Comparison of ENCODE assay signal across 9 cellular contexts in the genomic region with DNA sequence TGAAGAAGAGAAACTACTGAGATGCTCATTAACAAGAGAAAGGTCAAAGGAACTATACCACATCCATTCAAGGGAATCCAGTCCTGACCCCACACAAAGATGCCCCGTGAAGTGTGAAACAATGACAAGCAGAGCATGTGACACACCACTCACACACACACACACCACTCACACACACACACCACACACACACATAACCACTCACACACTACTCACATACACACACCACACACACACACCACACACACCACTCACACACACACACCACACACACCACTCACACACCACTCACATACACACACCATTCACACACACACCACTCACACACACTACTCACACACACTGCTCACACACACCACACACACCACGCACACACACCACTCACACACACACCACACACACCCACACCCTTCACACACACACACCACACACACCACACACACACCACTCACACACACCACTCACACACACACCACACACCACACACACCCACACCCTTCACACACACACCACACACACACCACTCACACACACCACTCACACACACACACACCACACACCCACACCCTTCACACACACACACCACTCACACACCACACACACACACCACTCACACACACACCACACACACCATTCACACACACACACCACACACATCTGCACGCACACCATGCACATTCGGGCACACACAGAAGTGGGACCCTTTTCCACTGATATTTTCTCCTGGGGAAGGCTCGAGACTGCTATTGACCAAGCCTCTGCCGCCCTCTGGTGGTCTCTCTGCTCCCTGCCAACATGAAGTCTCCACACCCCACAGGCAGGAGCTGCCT. TPM values are rescaled to one million over a fixed set of nuclear protein-coding genes. Genes with fewer than 3 reads are reported as not detected.
DNase-seq lines count a peak whose midpoint lies in the region; ATAC-seq, FAIRE-seq and TF ChIP-seq lines count a peak whose summit lies in the region.
"Had no signal": no experiment of that assay in that cellular context is flagged by ENCODE, and none has a peak within 500 bp of the region (broad histone marks: within the 10 kb centered on the region; RNA-seq: fewer than 3 reads in every experiment).

No MANE protein-coding gene starts in this region.

- FAIRE-seq in keratinocyte (lab: Jason Lieb, UNC): peak; percentile 78

- H3K9me3 Mint-ChIP-seq in activated B cell treated with CpG ODN at 0.5 μM for 24 hours: peaks cover 7% of the 10 kb centered on the region

- H3K36me3 ChIP-seq in mammary epithelial cell (ENCODE audit: insufficient read depth, low read length) (peaks cover 4% of the 10 kb centered on the region), keratinocyte (ENCODE audit: control insufficient read depth in 2 of 2, extremely low read depth in 1 of 2, insufficient read depth in 2 of 2, low read length in 2 of 2) (peaks cover 3 to 5% of the 10 kb centered on the region in 2 experiments)

- ATAC-seq in activated B cell treated with CpG ODN at 0.5 μM for 24 hours (ENCODE audit: low read depth) (peak; percentile 91), HG03045 (IDR thresholded peaks at IDR 0.05; ENCODE audit: unreplicated experiment) (no peak)

- H3K9me1 ChIP-seq in keratinocyte (ENCODE audit: control insufficient read depth, extremely low read depth, insufficient read depth, low read length): no peaks in the 10 kb centered on the region

- no peak overlapping the region for H3K27ac Mint-ChIP-seq in activated B cell treated with CpG ODN at 0.5 μM for 24 hours

- POLR2A ChIA-PET in activated B cell treated with CpG ODN at 0.5 μM for 24 hours (lab: Charles Lee): interaction anchor here (1.3 kb wide), 1 partner anchor 179 kb away, joined by 8 read pairs; no protein-coding TSS in a partner anchor

- peaks cover 2% of the 10 kb centered on the region for H3K4me1 Mint-ChIP-seq in activated B cell treated with CpG ODN at 0.5 μM for 24 hours

- H3K4me2 ChIP-seq in mammary epithelial cell (ENCODE audit: insufficient read depth, low read depth, low read length) (no peak overlapping the region), keratinocyte (ENCODE audit: control insufficient read depth, extremely low read depth, insufficient read depth, low read depth, low read length) (no peak overlapping the region)

- H3K27me3 ChIP-seq in mammary epithelial cell (ENCODE audit: insufficient read depth, low read length): no peaks in the 10 kb centered on the region
- H3K27me3 ChIP-seq in keratinocyte (ENCODE audit: control insufficient read depth, extremely low read depth, insufficient read depth, low read length): no peaks in the 10 kb centered on the region
- H3K27me3 ChIP-seq: BLaER1 treated with 17β-estradiol and CSF1 and Interleukin-3, amounts not matched to agents 10 nM and 100 nM had no signal

- H3K36me3 Mint-ChIP-seq in activated B cell treated with CpG ODN at 0.5 μM for 24 hours (ENCODE audit: low read depth): peaks cover 38% of the 10 kb centered on the region

- in situ Hi-C loops in mammary epithelial cell (cut with MboI; ENCODE audit: low sequenced_read_pairs in 2 of 2): loop anchor here (5.0 to 10.0 kb wide), 3 partner anchors 65 to 177 kb away; no protein-coding TSS in a partner anchor

- WGBS in mammary epithelial cell (ENCODE audit: low coverage, missing lambda C conversion rate): 0% methylated on average over 3 of the region's 6 CpGs

- no peaks in the 10 kb centered on the region for H3K27me3 Mint-ChIP-seq in activated B cell treated with CpG ODN at 0.5 μM for 24 hours

- no peak overlapping the region for H3K4me3 ChIP-seq in mammary epithelial cell (replicated peaks in 1 of 3; ENCODE audit: insufficient read depth in 1 of 3, low read depth in 2 of 3, low read length in 3 of 3)
- H3K4me3 ChIP-seq in keratinocyte (ENCODE audit: control insufficient read depth in 2 of 3, extremely low read depth in 1 of 3, insufficient read depth in 2 of 3, low read depth in 1 of 3, low read length in 3 of 3): no peak overlapping the region
- H3K4me3 ChIP-seq: BLaER1 treated with 17β-estradiol and CSF1 and Interleukin-3, amounts not matched to agents 10 nM and 100 nM had no signal

- no peak overlapping the region for H3K4me3 Mint-ChIP-seq in activated B cell treated with CpG ODN at 0.5 μM for 24 hours

- H3K9ac ChIP-seq in mammary epithelial cell (ENCODE audit: insufficient read depth, low read length) (no peak overlapping the region), keratinocyte (ENCODE audit: control insufficient read depth, extremely low read depth, insufficient read depth, low read length) (no peak overlapping the region)

- H3K27ac ChIP-seq in mammary epithelial cell (ENCODE audit: insufficient read depth, low read depth, low read length): no peak overlapping the region
- H3K27ac ChIP-seq in keratinocyte (ENCODE audit: control insufficient read depth, insufficient read depth, low read length): no peak overlapping the region
- H3K27ac ChIP-seq: BLaER1 treated with 17β-estradiol and CSF1 and Interleukin-3, amounts not matched to agents 10 nM and 100 nM had no signal

- H3K4me1 ChIP-seq in mammary epithelial cell (ENCODE audit: insufficient read depth, low read length) (no peaks in the 10 kb centered on the region), keratinocyte (ENCODE audit: control insufficient read depth, extremely low read depth, insufficient read depth, low read length) (no peaks in the 10 kb centered on the region)

- TF ChIP-seq CTCF in activated B cell treated with CpG ODN at 0.5 μM for 24 hours (IDR thresholded peaks at IDR 0.05): no peak
- TF ChIP-seq CTCF in mammary epithelial cell (conservative IDR thresholded peaks at IDR 0.05 in 1 of 2, IDR thresholded peaks at IDR 0.05 in 1 of 2; ENCODE audit: extremely low read depth in 1 of 2, insufficient read depth in 1 of 2, low read depth in 1 of 2, low read length in 2 of 2): peak; percentile 92 to 96
- TF ChIP-seq CTCF in keratinocyte (optimal IDR thresholded peaks at IDR 0.05 in 1 of 3, IDR thresholded peaks at IDR 0.05 in 1 of 3, conservative IDR thresholded peaks at IDR 0.05 in 1 of 3; ENCODE audit: extremely low read depth in 1 of 3, insufficient read depth in 2 of 3, low read length in 3 of 3): peak; percentile 90 to 95 (median 93)

- BruUV-seq in mammary epithelial cell (replicated peaks; lab: Mats Ljungman, UMichigan): no TSS peak

- H3K79me2 ChIP-seq in mammary epithelial cell (ENCODE audit: insufficient read depth, low read length) (no peaks in the 10 kb centered on the region), keratinocyte (ENCODE audit: control insufficient read depth, insufficient read depth, low read length) (no peaks in the 10 kb centered on the region)

- dilution Hi-C loops in mammary epithelial cell (cut with HindIII; ENCODE audit: low sequenced_read_pairs): no loop called here
- dilution Hi-C loops in keratinocyte (cut with MboI; ENCODE audit: extremely low pct_ligation_motif_present, low sequenced_read_pairs): no loop called here

- CTCF ChIA-PET in activated B cell treated with CpG ODN at 0.5 μM for 24 hours (lab: Charles Lee): interaction anchor here (0.6 to 4.9 kb wide), 14 partner anchors 10 to 280 kb away, joined by 3 to 144 read pairs (median 4); no protein-coding TSS in a partner anchor
- CTCF ChIA-PET in mammary epithelial cell (lab: Charles Lee; ENCODE audit: low non-redundant PET): interaction anchor here (0.6 to 0.7 kb wide), 4 partner anchors 69 to 179 kb away, joined by 3 to 14 read pairs (median 6); no protein-coding TSS in a partner anchor

- intact Hi-C loops in activated B cell treated with CpG ODN at 0.5 μM for 24 hours (cut with micrococcal nuclease): loop anchor here (1.0 to 2.0 kb wide), 3 partner anchors 37 to 179 kb away; no protein-coding TSS in a partner anchor
- intact Hi-C loops in mammary epithelial cell (cut with micrococcal nuclease): loop anchor here (1.0 to 2.0 kb wide), 5 partner anchors 29 to 179 kb away; a partner anchor contains a TSS

- H4K20me1 ChIP-seq in mammary epithelial cell (ENCODE audit: insufficient read depth, low read length) (no peaks in the 10 kb centered on the region), keratinocyte (ENCODE audit: control insufficient read depth, extremely low read depth, insufficient read depth, low read length) (no peaks in the 10 kb centered on the region)

- no peaks in the 10 kb centered on the region for H3K9me3 ChIP-seq in mammary epithelial cell (replicated peaks; ENCODE audit: insufficient read depth, low read length)
- no peaks in the 10 kb centered on the region for H3K9me3 ChIP-seq in keratinocyte (ENCODE audit: control insufficient read depth, low read depth, low read length)

- H2AFZ ChIP-seq in mammary epithelial cell (ENCODE audit: low read depth, low read length) (no peak overlapping the region), keratinocyte (ENCODE audit: control insufficient read depth, low read length) (no peak overlapping the region)

- DNase-seq in NCI-H2081 (lab: John Stamatoyannopoulos, UW) (peak; percentile 58 to 64), NCI-H2081 treated with DMSO at 0.1 percent for 48 hours (lab: John Stamatoyannopoulos, UW) (no peak), NCI-H226 (peak; percentile 11), activated B cell treated with CpG ODN at 0.5 μM for 24 hours (peak; percentile 69), mammary epithelial cell (peak; percentile 47), keratinocyte (ENCODE audit: low read depth, low spot score) (peak; percentile 26)
- DNase-seq in stimulated activated CD4-positive, alpha-beta T cell treated with anti-CD3 and anti-CD28 coated beads, Interleukin-1b, Interleukin-23, amount 100 ng/mL, for 24 hours (ENCODE audit: low read depth in 4 of 4, low spot score in 1 of 4): peak; percentile 70 to 84 (median 74)

RNA-seq across cellular contexts. Expression of a gene that starts 32.0 kb away (rescaled TPM):
- total RNA-seq in activated B cell treated with CpG ODN at 0.5 μM for 24 hours: 40.6 and 49.5 TPM in 2 replicates
- 100 to 1,000 TPM; 180 to 193 TPM for total RNA-seq in mammary epithelial cell
- 362 TPM for polyA plus RNA-seq in mammary epithelial cell
- polyA minus RNA-seq in mammary epithelial cell: 84.3 TPM
- polyA plus RNA-seq in keratinocyte: 130 to 225 TPM (median 139 TPM) in 3 replicates
- polyA plus RNA-seq in keratinocyte (2011; ENCODE audit: low read depth): 48.0 TPM
- polyA plus RNA-seq in keratinocyte (2011; cell fraction: cytosol; rRNA removed): 86.7 and 217 TPM in 2 replicates
- 187 and 206 TPM in 2 replicates for polyA plus RNA-seq in keratinocyte (2011; cell fraction: nucleus; rRNA removed)
- polyA plus RNA-seq in keratinocyte (2012; ENCODE audit: low replicate concordance): 146 and 212 TPM in 2 replicates
- polyA minus RNA-seq in keratinocyte: 68.4 to 164 TPM (median 70.9 TPM) in 3 replicates
- polyA minus RNA-seq in keratinocyte (2011; cell fraction: cytosol; rRNA and poly(A)+ RNA removed): 238 TPM
- 73.4 and 85.4 TPM in 2 replicates for polyA minus RNA-seq in keratinocyte (2011; cell fraction: nucleus; rRNA and poly(A)+ RNA removed)

RNA-seq across cellular contexts. Expression of a gene that starts 32.1 kb away (rescaled TPM):
- total RNA-seq in activated B cell treated with CpG ODN at 0.5 μM for 24 hours (24.4 and 31.2 TPM in 2 replicates), mammary epithelial cell (10 to 100 TPM; 13.2 to 22.1 TPM)
- polyA plus RNA-seq in mammary epithelial cell (21.2 TPM), keratinocyte (12.9 to 18.6 TPM (median 16.0 TPM) in 3 replicates)
- polyA minus RNA-seq in mammary epithelial cell (13.9 TPM), keratinocyte (8.9 to 29.3 TPM (median 11.3 TPM) in 3 replicates)
- polyA plus RNA-seq in keratinocyte (2011; ENCODE audit: low read depth): 2.3 TPM
- polyA plus RNA-seq in keratinocyte (2011; cell fraction: cytosol; rRNA removed): 7.3 and 14.2 TPM in 2 replicates
- polyA plus RNA-seq in keratinocyte (2011; cell fraction: nucleus; rRNA removed): 16.4 and 18.1 TPM in 2 replicates
- polyA plus RNA-seq in keratinocyte (2012; ENCODE audit: low replicate concordance): 10.1 and 20.8 TPM in 2 replicates
- polyA minus RNA-seq in keratinocyte (2011; cell fraction: cytosol; rRNA and poly(A)+ RNA removed): 12.1 TPM
- 11.1 and 14.0 TPM in 2 replicates for polyA minus RNA-seq in keratinocyte (2011; cell fraction: nucleus; rRNA and poly(A)+ RNA removed)

RNA-seq across cellular contexts. Expression of a gene that starts 54.9 kb away (rescaled TPM):
- 5.8 and 6.3 TPM in 2 replicates for total RNA-seq in activated B cell treated with CpG ODN at 0.5 μM for 24 hours
- 1 to 10 TPM; 3.8 to 7.8 TPM for total RNA-seq in mammary epithelial cell
- polyA plus RNA-seq in mammary epithelial cell: 7.9 TPM
- polyA minus RNA-seq in mammary epithelial cell: 0.93 TPM
- 2.0 to 4.1 TPM (median 2.4 TPM) in 3 replicates for polyA plus RNA-seq in keratinocyte
- polyA plus RNA-seq in keratinocyte (2011; ENCODE audit: low read depth): 5.8 TPM
- 1.2 and 2.9 TPM in 2 replicates for polyA plus RNA-seq in keratinocyte (2011; cell fraction: cytosol; rRNA removed)
- 1.8 and 2.1 TPM in 2 replicates for polyA plus RNA-seq in keratinocyte (2011; cell fraction: nucleus; rRNA removed)
- 7.2 and 8.4 TPM in 2 replicates for polyA plus RNA-seq in keratinocyte (2012; ENCODE audit: low replicate concordance)
- polyA minus RNA-seq in keratinocyte: 0.49 to 2.0 TPM (median 1.2 TPM) in 3 replicates
- 11.3 TPM for polyA minus RNA-seq in keratinocyte (2011; cell fraction: cytosol; rRNA and poly(A)+ RNA removed)
- 2.2 and 3.4 TPM in 2 replicates for polyA minus RNA-seq in keratinocyte (2011; cell fraction: nucleus; rRNA and poly(A)+ RNA removed)

RNA-seq across cellular contexts. Expression of a gene that starts 54.9 kb away (rescaled TPM):
- total RNA-seq in activated B cell treated with CpG ODN at 0.5 μM for 24 hours (9.1 and 12.1 TPM in 2 replicates), mammary epithelial cell (10 to 100 TPM; 20.7 to 21.9 TPM)
- polyA plus RNA-seq in mammary epithelial cell (17.8 TPM), keratinocyte (12.9 to 23.4 TPM (median 18.2 TPM) in 3 replicates)
- polyA minus RNA-seq in mammary epithelial cell (72.2 TPM), keratinocyte (26.9 to 120 TPM (median 32.7 TPM) in 3 replicates)
- polyA plus RNA-seq in keratinocyte (2011; ENCODE audit: low read depth): 6.1 TPM
- 9.3 and 14.5 TPM in 2 replicates for polyA plus RNA-seq in keratinocyte (2011; cell fraction: cytosol; rRNA removed)
- 32.8 and 44.8 TPM in 2 replicates for polyA plus RNA-seq in keratinocyte (2011; cell fraction: nucleus; rRNA removed)
- polyA plus RNA-seq in keratinocyte (2012; ENCODE audit: low replicate concordance): 16.5 and 19.8 TPM in 2 replicates
- polyA minus RNA-seq in keratinocyte (2011; cell fraction: cytosol; rRNA and poly(A)+ RNA removed): 13.6 TPM
- polyA minus RNA-seq in keratinocyte (2011; cell fraction: nucleus; rRNA and poly(A)+ RNA removed): 19.3 and 28.2 TPM in 2 replicates
